Comparison of ENCODE assay signal across 6 cellular contexts in the genomic region with DNA sequence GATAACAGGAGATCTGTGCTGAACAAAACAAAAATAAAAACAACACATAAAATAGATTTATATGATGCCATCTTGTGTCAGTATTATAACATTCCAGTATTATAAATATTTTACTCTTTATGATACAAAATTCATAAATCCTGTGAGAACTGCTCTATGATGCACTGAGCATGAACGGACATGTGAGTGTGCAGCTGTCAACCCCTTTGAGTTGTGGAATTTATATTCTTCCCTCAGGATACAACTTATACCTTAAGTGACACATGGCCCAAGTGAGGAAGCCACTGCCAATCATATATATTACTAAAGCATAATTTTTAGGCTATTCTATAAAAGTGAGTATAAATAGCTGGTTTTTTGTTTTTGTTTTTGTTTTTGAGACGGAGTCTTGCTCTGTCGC.
"Had no signal": no experiment of that assay in that cellular context is flagged by ENCODE, and none has a peak within 500 bp of the region (broad histone marks: within the 10 kb centered on the region; RNA-seq: fewer than 3 reads in every experiment).

No MANE protein-coding gene starts in this region.

- H3K27ac Mint-ChIP-seq: IgD-negative memory B cell had no signal

- H3K4me3 ChIP-seq: K562 had no signal

- H3K9me3 Mint-ChIP-seq: IgD-negative memory B cell had no signal

- H3K36me3 Mint-ChIP-seq: IgD-negative memory B cell had no signal

- H3K4me3 Mint-ChIP-seq: IgD-negative memory B cell had no signal

- H3K4me1 Mint-ChIP-seq: IgD-negative memory B cell had no signal

- DNase-seq: IMR-90, KBM-7 had no signal

- ATAC-seq: HepG2, K562 had no signal

- H3K27ac ChIP-seq: HL-60 had no signal
